ENCODE assay signal across 22 cellular contexts in genomic region chr3:33233884-33234283, GRCh38. TPM values are rescaled to one million over a fixed set of nuclear protein-coding genes. Genes with fewer than 3 reads are reported as not detected.
"Had no signal": no experiment of that assay in that cellular context is flagged by ENCODE, and none has a peak within 500 bp of the region (broad histone marks: within the 10 kb centered on the region; RNA-seq: fewer than 3 reads in every experiment).

No MANE protein-coding gene starts in this region.

- H3K4me3 Mint-ChIP-seq: activated CD4-positive, alpha-beta memory T cell treated with anti-CD3 and anti-CD28 coated beads for 36 hours; activated CD4-positive, alpha-beta T cell treated with anti-CD3 and anti-CD28 coated beads, Interleukin-2, amount 10 ng/mL, durations not matched to agents 24 days and 14 days; activated naive CD4-positive, alpha-beta T cell treated with anti-CD3 and anti-CD28 coated beads for 36 hours; activated naive CD8-positive, alpha-beta T cell; activated T-cell treated with anti-CD3 and anti-CD28 coated beads, Interleukin-2, amount 50 U/mL, for 4 hours; T-helper 17 cell; WTC11 had no signal

- H3K4me1 Mint-ChIP-seq: activated CD4-positive, alpha-beta T cell treated with anti-CD3 and anti-CD28 coated beads, Interleukin-2, amount 10 ng/mL, durations not matched to agents 24 days and 14 days; T-helper 17 cell; WTC11 had no signal

- H3K27ac Mint-ChIP-seq: activated CD4-positive, alpha-beta memory T cell treated with anti-CD3 and anti-CD28 coated beads for 36 hours; activated CD4-positive, alpha-beta T cell treated with anti-CD3 and anti-CD28 coated beads, Interleukin-2, amount 10 ng/mL, durations not matched to agents 24 days and 14 days; activated naive CD4-positive, alpha-beta T cell treated with anti-CD3 and anti-CD28 coated beads for 36 hours; activated naive CD8-positive, alpha-beta T cell; T-helper 17 cell; WTC11 had no signal

- DNase-seq: activated CD4-positive, alpha-beta memory T cell treated with anti-CD3 and anti-CD28 coated beads for 36 hours; activated CD4-positive, alpha-beta T cell treated with anti-CD3 and anti-CD28 coated beads, Interleukin-2, amount 10 ng/mL, durations not matched to agents 24 days and 14 days; activated CD4-positive, CD25-positive, alpha-beta regulatory T cell treated with anti-CD3 and anti-CD28 coated beads, Interleukin-2, amount 50 U/mL, for 72 hours; activated CD8-positive, alpha-beta memory T cell treated with anti-CD3 and anti-CD28 coated beads for 24 hours; activated gamma-delta T cell; activated naive CD4-positive, alpha-beta T cell treated with anti-CD3 and anti-CD28 coated beads for 36 hours; activated T-cell treated with anti-CD3 and anti-CD28 coated beads, Interleukin-2, amount 50 U/mL, for 4 hours; Karpas-422; MM.1S; NCI-H1105; NCI-H1436; NCI-H1694 treated with DMSO at 0.1 percent for 48 hours; NCI-H2029 treated with DMSO at 0.1 percent for 48 hours; NCI-H510A treated with DMSO at 0.1 percent for 48 hours; NCI-H69; NK-92 treated with Interleukin-12 subunit alpha and Interleukin-12 subunit beta, amount 100 ng/mL, for 24 hours; OCI-M1; SHP77 treated with DMSO at 0.1 percent for 48 hours; T-helper 17 cell; T-helper 9 cell had no signal

- H3K9me3 Mint-ChIP-seq: activated CD4-positive, alpha-beta memory T cell treated with anti-CD3 and anti-CD28 coated beads for 36 hours; activated CD4-positive, alpha-beta T cell treated with anti-CD3 and anti-CD28 coated beads, Interleukin-2, amount 10 ng/mL, durations not matched to agents 24 days and 14 days; activated naive CD4-positive, alpha-beta T cell treated with anti-CD3 and anti-CD28 coated beads for 36 hours; activated T-cell treated with anti-CD3 and anti-CD28 coated beads, Interleukin-2, amount 50 U/mL, for 4 hours had no signal

- ATAC-seq: activated T-cell treated with anti-CD3 and anti-CD28 coated beads, Interleukin-2, amount 50 U/mL, for 4 hours; T-helper 17 cell; WTC11 had no signal

- H3K36me3 Mint-ChIP-seq: activated CD4-positive, alpha-beta memory T cell treated with anti-CD3 and anti-CD28 coated beads for 36 hours; activated naive CD8-positive, alpha-beta T cell; WTC11 had no signal

RNA-seq across cellular contexts. Expression of gene SUSD5, which starts 15.3 kb away (rescaled TPM):
- total RNA-seq: activated CD4-positive, alpha-beta memory T cell treated with anti-CD3 and anti-CD28 coated beads for 36 hours; activated CD4-positive, alpha-beta T cell treated with anti-CD3 and anti-CD28 coated beads, Interleukin-2, amount 10 ng/mL, durations not matched to agents 24 days and 14 days; activated naive CD4-positive, alpha-beta T cell treated with anti-CD3 and anti-CD28 coated beads for 36 hours; activated T-cell treated with anti-CD3 and anti-CD28 coated beads, Interleukin-2, amount 50 U/mL, for 4 hours; T-helper 17 cell had no signal

RNA-seq across cellular contexts. Expression of gene FBXL2, which starts 43.4 kb away (rescaled TPM):
- total RNA-seq: activated CD4-positive, alpha-beta memory T cell treated with anti-CD3 and anti-CD28 coated beads for 36 hours; activated CD4-positive, alpha-beta T cell treated with anti-CD3 and anti-CD28 coated beads, Interleukin-2, amount 10 ng/mL, durations not matched to agents 24 days and 14 days; activated naive CD4-positive, alpha-beta T cell treated with anti-CD3 and anti-CD28 coated beads for 36 hours; activated T-cell treated with anti-CD3 and anti-CD28 coated beads, Interleukin-2, amount 50 U/mL, for 4 hours; T-helper 17 cell had no signal
